In the genomic region with DNA sequence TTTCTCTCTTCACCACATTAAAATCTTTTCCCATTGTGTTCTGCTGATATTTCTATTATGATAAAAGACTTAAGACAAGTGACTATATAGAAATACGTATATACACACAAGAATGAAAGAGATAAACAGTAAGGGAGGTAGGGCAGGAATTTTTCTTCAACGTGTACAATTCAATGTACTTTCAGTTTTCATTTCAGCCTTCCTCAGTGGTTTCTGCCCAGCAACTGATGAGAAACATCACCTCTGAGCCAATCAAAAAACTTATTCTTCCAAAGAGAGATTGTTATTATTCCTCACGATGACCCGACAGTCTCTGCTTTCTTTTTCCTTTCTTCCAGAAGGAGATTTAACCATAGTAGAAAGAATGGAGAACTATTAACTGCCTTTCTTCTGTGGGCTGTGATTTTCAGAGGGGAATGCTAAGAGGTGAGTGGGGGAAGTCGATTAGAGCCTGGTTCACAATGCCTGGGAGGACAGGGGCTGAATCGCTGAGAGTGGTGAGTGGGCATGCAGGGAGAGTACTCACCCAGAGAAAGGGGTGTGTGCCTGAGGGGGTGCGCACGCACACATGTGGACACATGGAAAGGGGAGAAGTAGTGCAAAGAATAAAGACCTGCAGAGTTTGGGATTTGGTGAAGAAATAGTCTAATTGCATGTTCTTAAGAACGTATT, we compare ENCODE assay signal across 8 cellular contexts. TPM values are rescaled to one million over a fixed set of nuclear protein-coding genes. Genes with fewer than 3 reads are reported as not detected.
DNase-seq lines count a peak whose midpoint lies in the region; ATAC-seq and TF ChIP-seq lines count a peak whose summit lies in the region.

A gene (plus strand): TSS at position 289 of the 672 bp plus-strand sequence. CDS start 3,289 bp downstream, outside the sequence.

- DNase-seq in DMS53 treated with DMSO at 0.1 percent for 48 hours (lab: John Stamatoyannopoulos, UW; ENCODE audit: unreplicated experiment) (peak; percentile 66), RKO (ENCODE audit: low spot score) (peak; percentile 85), fibroblast of lung (ENCODE audit: low read depth in 2 of 2) (peak; percentile 70 to 80)
- DNase-seq in activated T-helper 1 cell treated with anti-CD3 and anti-CD28 coated beads, Interleukin-2, amount 50 U/mL, for 16 hours (ENCODE audit: low read depth in 1 of 2, low spot score in 1 of 2), result peak; percentile 21 to 32
- peak in 8 of 9 donors; percentile 65 to 85 (median 78) for DNase-seq in naive thymus-derived CD4-positive, alpha-beta T cell
- DNase-seq in stimulated activated naive CD4-positive, alpha-beta T cell treated with Interleukin-2 at 50 U/mL for 16 hours (lab: John Stamatoyannopoulos, UW), result peak; percentile 62

- no peaks in the 10 kb centered on the region for H3K9me3 Mint-ChIP-seq in IgD-negative memory B cell
- H3K9me3 Mint-ChIP-seq in naive thymus-derived CD4-positive, alpha-beta T cell, result no peaks in the 10 kb centered on the region

- H3K4me1 Mint-ChIP-seq in IgD-negative memory B cell, result peaks cover 39 to 51% (median 45%) of the 10 kb centered on the region in 3 donors
- H3K4me1 Mint-ChIP-seq in naive thymus-derived CD4-positive, alpha-beta T cell, result peaks cover 37 to 58% (median 53%) of the 10 kb centered on the region in 7 donors

- intact Hi-C loops in naive thymus-derived CD4-positive, alpha-beta T cell (cut with micrococcal nuclease), result loop anchor here (1.0 to 10.0 kb wide), 15 partner anchors 19 to 166 kb away; a partner anchor contains a TSS

- peak; percentile 88 for ATAC-seq in GM21529 (IDR thresholded peaks at IDR 0.05; ENCODE audit: unreplicated experiment)
- peak; percentile 93 for ATAC-seq in naive thymus-derived CD4-positive, alpha-beta T cell

- H3K79me2 ChIP-seq in fibroblast of lung (ENCODE audit: control insufficient read depth, insufficient read depth, low read length), result no peaks in the 10 kb centered on the region

- peaks cover 4% of the 10 kb centered on the region for H3K36me3 ChIP-seq in fibroblast of lung (ENCODE audit: control insufficient read depth, insufficient read depth, low read length)
- H3K36me3 ChIP-seq in naive thymus-derived CD4-positive, alpha-beta T cell (ENCODE audit: control insufficient read depth in 2 of 3, insufficient read depth in 3 of 3, low read length in 3 of 3), result peaks cover 4 to 20% (median 10%) of the 10 kb centered on the region in 3 experiments

- H3K4me3 ChIP-seq in fibroblast of lung (replicated peaks in 1 of 4; ENCODE audit: control extremely low read depth in 1 of 4, insufficient read depth in 1 of 4, low read depth in 3 of 4, low read length in 4 of 4), result peak within 1 kb of the TSS; percentile 68 to 98 (median 88)
- H3K4me3 ChIP-seq in naive thymus-derived CD4-positive, alpha-beta T cell (ENCODE audit: low read length), result peak within 1 kb of the TSS; percentile 95

- no peaks in the 10 kb centered on the region for H3K9me3 ChIP-seq in fibroblast of lung (ENCODE audit: control insufficient read depth, insufficient read depth, low read depth, low read length)
- no peaks in the 10 kb centered on the region for H3K9me3 ChIP-seq in naive thymus-derived CD4-positive, alpha-beta T cell (ENCODE audit: control insufficient read depth in 2 of 3, low read length in 3 of 3)

- CTCF ChIA-PET in naive thymus-derived CD4-positive, alpha-beta T cell (lab: Charles Lee), result no interaction called here

- no peaks in the 10 kb centered on the region for H3K4me1 ChIP-seq in fibroblast of lung (ENCODE audit: control insufficient read depth, extremely low read depth, insufficient read depth, low read length)
- peaks cover 35 to 37% of the 10 kb centered on the region in 2 donors for H3K4me1 ChIP-seq in naive thymus-derived CD4-positive, alpha-beta T cell (ENCODE audit: control insufficient read depth in 2 of 2, insufficient read depth in 2 of 2, low read length in 2 of 2)

- H3K27ac ChIP-seq in fibroblast of lung (ENCODE audit: insufficient read depth, low read length), result peak within 1 kb of the TSS; percentile 83
- H3K27ac ChIP-seq in naive thymus-derived CD4-positive, alpha-beta T cell (ENCODE audit: low read depth, low read length), result peak within 1 kb of the TSS; percentile 96

- POLR2A ChIA-PET in naive thymus-derived CD4-positive, alpha-beta T cell (lab: Charles Lee), result interaction anchor here (0.7 to 0.9 kb wide), 4 partner anchors 9 to 38 kb away, joined by 3 to 4 read pairs (median 4); no protein-coding TSS in a partner anchor

- no peaks in the 10 kb centered on the region for H3K27me3 ChIP-seq in fibroblast of lung (ENCODE audit: control insufficient read depth, insufficient read depth, low read length)
- no peaks in the 10 kb centered on the region for H3K27me3 ChIP-seq in naive thymus-derived CD4-positive, alpha-beta T cell (ENCODE audit: control insufficient read depth in 2 of 2, insufficient read depth in 2 of 2, low read length in 2 of 2)

- peak within 1 kb of the TSS; percentile 92 to 99 (median 98) for H3K27ac Mint-ChIP-seq in IgD-negative memory B cell
- H3K27ac Mint-ChIP-seq in naive thymus-derived CD4-positive, alpha-beta T cell, result peak within 1 kb of the TSS; percentile 97 to 100 (median 99)

- H2AFZ ChIP-seq in fibroblast of lung (ENCODE audit: low read length), result peak within 1 kb of the TSS; percentile 94

- H4K20me1 ChIP-seq in fibroblast of lung (ENCODE audit: control insufficient read depth, extremely low read depth, insufficient read depth, low read length), result no peaks in the 10 kb centered on the region

- peak within 1 kb of the TSS; percentile 98 to 100 (median 100) for H3K4me3 Mint-ChIP-seq in IgD-negative memory B cell
- H3K4me3 Mint-ChIP-seq in naive thymus-derived CD4-positive, alpha-beta T cell, result peak within 1 kb of the TSS; percentile 94 to 100 (median 100)

- no peaks in the 10 kb centered on the region for H3K27me3 Mint-ChIP-seq in IgD-negative memory B cell
- H3K27me3 Mint-ChIP-seq in naive thymus-derived CD4-positive, alpha-beta T cell, result no peaks in the 10 kb centered on the region

- H3K9ac ChIP-seq in fibroblast of lung (ENCODE audit: insufficient read depth, low read length), result peak within 1 kb of the TSS; percentile 76

- peak within 1 kb of the TSS; percentile 89 for H3K4me2 ChIP-seq in fibroblast of lung (ENCODE audit: extremely low read depth, insufficient read depth, low read length)

- H3K36me3 Mint-ChIP-seq in IgD-negative memory B cell, result peaks cover 14% of the 10 kb centered on the region
- peaks cover 13 to 31% (median 27%) of the 10 kb centered on the region in 5 donors for H3K36me3 Mint-ChIP-seq in naive thymus-derived CD4-positive, alpha-beta T cell

- TF ChIP-seq CTCF in fibroblast of lung (conservative IDR thresholded peaks at IDR 0.05 in 1 of 2, IDR thresholded peaks at IDR 0.05 in 1 of 2; ENCODE audit: low read depth in 1 of 2, low read length in 2 of 2), result no peak

RNA-seq across cellular contexts. Expression of the gene that starts here (rescaled TPM):
- polyA plus RNA-seq in IgD-negative memory B cell (38.6 TPM), fibroblast of lung (19.8 and 31.6 TPM in 2 replicates)
- 36.5 and 42.9 TPM in 2 replicates for total RNA-seq in fibroblast of lung
- polyA plus RNA-seq in fibroblast of lung (2012), result 11.2 and 16.9 TPM in 2 replicates
- 16.1 and 40.2 TPM in 2 replicates for polyA minus RNA-seq in fibroblast of lung (ENCODE audit: low replicate concordance)
- 100 to 1,000 TPM; 122 to 242 (median 235) TPM for total RNA-seq in naive thymus-derived CD4-positive, alpha-beta T cell
- 10 to 100 TPM; 41.5 to 64.6 TPM for polyA plus RNA-seq in naive thymus-derived CD4-positive, alpha-beta T cell

Comparison
In these comparisons a context has a peak if more than half of its experiments do, and no peak if none do; other contexts are left out.
1. Peak in every context shown above with its lines: DNase-seq, ATAC-seq, H3K4me3 ChIP-seq and H3K27ac ChIP-seq.
2. DNase-seq: peak in every context shown above with its lines; median percentile 85 in RKO; 78 in naive thymus-derived CD4-positive, alpha-beta T cell; 75 in fibroblast of lung; 66 in DMS53 treated with DMSO at 0.1 percent for 48 hours; 62 in stimulated activated naive CD4-positive, alpha-beta T cell treated with Interleukin-2 at 50 U/mL for 16 hours; 26 in activated T-helper 1 cell treated with anti-CD3 and anti-CD28 coated beads, Interleukin-2, amount 50 U/mL, for 16 hours.